Comparison of ENCODE assay signal across 8 cellular contexts in genomic region chr2:126527836-126528490, GRCh38.
DNase-seq lines count a peak whose midpoint lies in the region; ATAC-seq and TF ChIP-seq lines count a peak whose summit lies in the region.

No MANE protein-coding gene starts in this region.

- H3K9me3 ChIP-seq in parathyroid adenoma (ENCODE audit: control insufficient read depth, low read length): no peaks in the 10 kb centered on the region

- H3K4me3 Mint-ChIP-seq in HFFc6: no peak overlapping the region

- H3K36me3 Mint-ChIP-seq in HFFc6 (ENCODE audit: low read depth): no peaks in the 10 kb centered on the region

- no peak overlapping the region for H3K4me3 ChIP-seq in parathyroid adenoma (ENCODE audit: low read depth, low read length)

- H3K27ac ChIP-seq in parathyroid adenoma: no peak overlapping the region

- peak overlapping the region; percentile 39 for H2AFZ ChIP-seq in parathyroid adenoma

- H3K4me2 ChIP-seq in parathyroid adenoma (ENCODE audit: low read length): no peak overlapping the region

- H3K9ac ChIP-seq in parathyroid adenoma: no peak overlapping the region

- TF ChIP-seq CTCF in HFFc6 (IDR thresholded peaks at IDR 0.05): peak; percentile 74
- peak; percentile 74 for TF ChIP-seq CTCF in parathyroid adenoma (IDR thresholded peaks at IDR 0.05)

- no peaks in the 10 kb centered on the region; the same call in 1 of the 2 replicates for H3K9me3 Mint-ChIP-seq in HFFc6

- no peak overlapping the region for H3K27ac Mint-ChIP-seq in HFFc6

- no peaks in the 10 kb centered on the region for H3K36me3 ChIP-seq in parathyroid adenoma (ENCODE audit: control insufficient read depth, insufficient read depth, low read length)

- no peaks in the 10 kb centered on the region for H3K79me2 ChIP-seq in parathyroid adenoma

- H3K27me3 Mint-ChIP-seq in HFFc6 (ENCODE audit: insufficient read depth): no peaks in the 10 kb centered on the region

- no peaks in the 10 kb centered on the region for H3K4me1 Mint-ChIP-seq in HFFc6 (ENCODE audit: low read depth)

- no peaks in the 10 kb centered on the region for H3K27me3 ChIP-seq in parathyroid adenoma (ENCODE audit: control insufficient read depth, insufficient read depth, low read length)

- H3K4me1 ChIP-seq in parathyroid adenoma: no peaks in the 10 kb centered on the region

- ATAC-seq in HG03439 (IDR thresholded peaks at IDR 0.05; ENCODE audit: unreplicated experiment): no peak

- DNase-seq in NCI-H2081 (lab: John Stamatoyannopoulos, UW) (peak; percentile 7 to 17), NCI-H2081 treated with DMSO at 0.1 percent for 48 hours (lab: John Stamatoyannopoulos, UW) (no peak), HFFc6 (peak; percentile 30), NCI-H748 treated with DMSO at 0.1 percent for 48 hours (lab: John Stamatoyannopoulos, UW) (peak; percentile 5), fibroblast of gingiva (ENCODE audit: low read depth) (peak; percentile 2)
- DNase-seq in activated CD8-positive, alpha-beta memory T cell treated with anti-CD3 and anti-CD28 coated beads, Interleukin-2, amount 50 U/mL, for 1 hour (ENCODE audit: extremely low read depth): peak; percentile 57
